14 cellular contexts compared by ENCODE assay signal in the genomic region with DNA sequence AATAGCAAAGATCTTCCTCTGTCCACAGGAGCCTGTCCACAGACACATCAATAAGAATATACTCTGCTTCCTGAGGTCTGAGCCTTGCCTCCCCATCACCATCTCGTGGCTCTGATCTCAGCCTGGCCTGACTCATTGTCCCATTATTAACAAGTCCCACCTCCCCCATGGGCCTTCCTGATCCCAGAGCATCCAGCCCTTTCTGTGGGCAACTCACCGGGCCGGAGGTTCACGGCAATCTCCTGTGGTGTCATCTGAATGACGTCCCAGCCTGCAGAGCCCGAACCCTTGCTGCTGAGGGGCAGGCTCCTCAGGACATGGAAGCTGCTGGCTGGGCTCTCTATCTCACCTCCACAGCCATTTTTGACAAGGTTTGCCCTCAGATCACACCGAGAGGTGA. TPM values are rescaled to one million over a fixed set of nuclear protein-coding genes. Genes with fewer than 3 reads are reported as not detected.
A peak's percentile ranks its signal among the peaks of the same experiment; 100 is the strongest.
DNase-seq lines count a peak whose midpoint lies in the region; ATAC-seq and TF ChIP-seq lines count a peak whose summit lies in the region.
"Had no signal": no experiment of that assay in that cellular context is flagged by ENCODE, and none has a peak within 500 bp of the region (broad histone marks: within the 10 kb centered on the region; RNA-seq: fewer than 3 reads in every experiment).

No MANE protein-coding gene starts in this region.

- TF ChIP-seq CTCF in body of pancreas (IDR thresholded peaks at IDR 0.05) (no peak), stomach (IDR thresholded peaks at IDR 0.05) (no peak)

- H3K27ac ChIP-seq in body of pancreas: peak overlapping the region in 3 of 4 donors; percentile 12 to 58 (median 39)
- H3K27ac ChIP-seq in stomach: peak overlapping the region in 4 of 5 donors; percentile 10 to 70 (median 52)

- H3K36me3 ChIP-seq in H7 (replicated peaks; ENCODE audit: control insufficient read depth, insufficient read depth, low read length) (peaks cover 11% of the 10 kb centered on the region), body of pancreas (replicated peaks in 1 of 2; ENCODE audit: insufficient read depth in 1 of 2, low read depth in 2 of 2) (no peaks in the 10 kb centered on the region), stomach (peaks cover 0 to 17% (median 5%) of the 10 kb centered on the region in 4 donors)

- H3K4me3 ChIP-seq in H7 (ENCODE audit: insufficient read depth, low read depth, low read length) (no peak overlapping the region), body of pancreas (no peak overlapping the region), stomach (no peak overlapping the region)
- H3K4me3 ChIP-seq: dorsolateral prefrontal cortex had no signal

- DNase-seq in H7 (peak; percentile 41), body of pancreas (peak in 2 of 4 donors; percentile 12 to 31), islet precursor cell (peak; percentile 76), stomach (no peak), KG1 (lab: John Stamatoyannopoulos, UW) (no peak)
- no peak for DNase-seq in activated CD4-positive, alpha-beta T cell treated with anti-CD3 and anti-CD28 coated beads, Interleukin-2, amount 50 U/mL, for 48 hours
- DNase-seq: activated T-cell treated with anti-CD3 and anti-CD28 coated beads, Interleukin-2, amount 50 U/mL, for 1 hour; DMS79; dorsolateral prefrontal cortex; NCI-H510A; stimulated activated CD4-positive, alpha-beta T cell treated with anti-CD3 and anti-CD28 coated beads, Interleukin-4, amount 100 ng/mL, for 24 hours; T-helper 2 cell had no signal

- no peaks in the 10 kb centered on the region for H3K27me3 ChIP-seq in H7 (ENCODE audit: control insufficient read depth, insufficient read depth, low read length)
- no peaks in the 10 kb centered on the region for H3K27me3 ChIP-seq in body of pancreas
- H3K27me3 ChIP-seq in stomach: no peaks in the 10 kb centered on the region
- H3K27me3 ChIP-seq: dorsolateral prefrontal cortex had no signal

- no peak for TF ChIP-seq POLR2A in body of pancreas (IDR thresholded peaks at IDR 0.05)
- TF ChIP-seq POLR2A in stomach (IDR thresholded peaks at IDR 0.05): no peak

- 60 to 80% methylated on average over 7 of the region's 7 CpGs for WGBS in body of pancreas, 2 donors
- WGBS in stomach, 5 donors: 57 to 84% (median 81%) methylated on average over 3 to 7 of the region's 7 CpGs

- H3K9me3 ChIP-seq in body of pancreas (no peaks in the 10 kb centered on the region), stomach (no peaks in the 10 kb centered on the region)

- H3K4me1 ChIP-seq in body of pancreas (peaks cover 5% of the 10 kb centered on the region), stomach (peaks cover 4 to 48% (median 26%) of the 10 kb centered on the region in 4 donors)

- TF ChIP-seq EP300 in stomach (IDR thresholded peaks at IDR 0.05): no peak

- ATAC-seq in body of pancreas (peak; percentile 38), HG03108 (IDR thresholded peaks at IDR 0.05; ENCODE audit: unreplicated experiment) (no peak), GM21576 (IDR thresholded peaks at IDR 0.05; ENCODE audit: unreplicated experiment) (no peak)

- intact Hi-C loops in body of pancreas (cut with DNase I): no loop called here
- intact Hi-C loops in stomach (cut with DNase I; ENCODE audit: low total_unique reads): no loop called here

RNA-seq across cellular contexts. Expression of a gene that starts 28.1 kb away (rescaled TPM):
- 377 and 459 TPM in 2 replicates for total RNA-seq in H7 (2014; rRNA removed; shearing (Covaris generic))
- total RNA-seq in body of pancreas: 10 to 100 TPM; 73.5 to 88.7 TPM
- 100 to 1,000 TPM in 2 of 5 donors, 10 to 100 TPM in 3; 49.2 to 205 (median 81.1) TPM for total RNA-seq in stomach
- 10 to 100 TPM in 2 of 3 donors, 1 to 10 TPM in 1; 8.2 to 16.4 (median 13.8) TPM for polyA plus RNA-seq in stomach

Comparison
In these comparisons a context has a peak if more than half of its experiments do, and no peak if none do; other contexts are left out.
1. DNase-seq: peak in H7 (single experiment) and islet precursor cell (single experiment); none in stomach (single experiment), activated CD4-positive, alpha-beta T cell treated with anti-CD3 and anti-CD28 coated beads, Interleukin-2, amount 50 U/mL, for 48 hours (0 of 2) and KG1 (single experiment).